In genomic region chr3:123750659-123751420, GRCh38 we compare ENCODE assay signal across 2 cellular contexts.
TF ChIP-seq lines count a peak whose summit lies in the region.

No MANE protein-coding gene starts in this region.

TF ChIP-seq in A549, 52 proteins besides CTCF, POLR2A, EP300 and RAD21 (continued from another document and continues in another):
- TF ChIP-seq BHLHE40 (IDR thresholded peaks at IDR 0.05; ENCODE audit: low read depth, low read length) (no peak), JUN (IDR thresholded peaks at IDR 0.05) (peak in 1 of 2 experiments; percentile 71; a peak in 2 of 5 replicates), NFE2L2 (conservative IDR thresholded peaks at IDR 0.05; ENCODE audit: low read length) (no peak), ZNF302 (CRISPR knock-in tag; IDR thresholded peaks at IDR 0.05) (no peak), MYC (IDR thresholded peaks at IDR 0.05; ENCODE audit: borderline replicate concordance, low read length) (no peak), HOXB13 (CRISPR knock-in tag; IDR thresholded peaks at IDR 0.05; ENCODE audit: low read depth) (0 out of 2 replicates have a peak, but pooled peaks have one; percentile 20), CHD4 (IDR thresholded peaks at IDR 0.05; ENCODE audit: borderline replicate concordance) (no peak), ATOH8 (CRISPR knock-in tag; IDR thresholded peaks at IDR 0.05; ENCODE audit: low read depth) (no peak), HEYL (CRISPR knock-in tag; IDR thresholded peaks at IDR 0.05) (no peak), CHD2 (IDR thresholded peaks at IDR 0.05; ENCODE audit: low read length, partially characterized antibody) (no peak), HOXA7 (CRISPR knock-in tag; IDR thresholded peaks at IDR 0.05) (no peak), ZFP36 (IDR thresholded peaks at IDR 0.05; ENCODE audit: borderline replicate concordance, partially characterized antibody) (no peak), MAFK (IDR thresholded peaks at IDR 0.05; ENCODE audit: partially characterized antibody) (no peak), ESRRA (IDR thresholded peaks at IDR 0.05; ENCODE audit: borderline replicate concordance, low read length) (no peak), RFX5 (IDR thresholded peaks at IDR 0.05) (no peak), HMGXB4 (CRISPR knock-in tag; IDR thresholded peaks at IDR 0.05; ENCODE audit: borderline replicate concordance) (no peak), TFCP2L1 (CRISPR knock-in tag; IDR thresholded peaks at IDR 0.05) (no peak), HDAC2 (IDR thresholded peaks at IDR 0.05) (no peak), CBX8 (IDR thresholded peaks at IDR 0.05) (no peak), NR3C1 (IDR thresholded peaks at IDR 0.05) (no peak), MAX (IDR thresholded peaks at IDR 0.05) (peak; percentile 86)
- TF ChIP-seq, protein P1, sequence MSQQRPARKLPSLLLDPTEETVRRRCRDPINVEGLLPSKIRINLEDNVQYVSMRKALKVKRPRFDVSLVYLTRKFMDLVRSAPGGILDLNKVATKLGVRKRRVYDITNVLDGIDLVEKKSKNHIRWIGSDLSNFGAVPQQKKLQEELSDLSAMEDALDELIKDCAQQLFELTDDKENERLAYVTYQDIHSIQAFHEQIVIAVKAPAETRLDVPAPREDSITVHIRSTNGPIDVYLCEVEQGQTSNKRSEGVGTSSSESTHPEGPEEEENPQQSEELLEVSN (IDR thresholded peaks at IDR 0.05; ENCODE audit: borderline replicate concordance, low read depth): peak; percentile 58; the same call in 1 of the 2 replicates
- TF ChIP-seq, protein P2, sequence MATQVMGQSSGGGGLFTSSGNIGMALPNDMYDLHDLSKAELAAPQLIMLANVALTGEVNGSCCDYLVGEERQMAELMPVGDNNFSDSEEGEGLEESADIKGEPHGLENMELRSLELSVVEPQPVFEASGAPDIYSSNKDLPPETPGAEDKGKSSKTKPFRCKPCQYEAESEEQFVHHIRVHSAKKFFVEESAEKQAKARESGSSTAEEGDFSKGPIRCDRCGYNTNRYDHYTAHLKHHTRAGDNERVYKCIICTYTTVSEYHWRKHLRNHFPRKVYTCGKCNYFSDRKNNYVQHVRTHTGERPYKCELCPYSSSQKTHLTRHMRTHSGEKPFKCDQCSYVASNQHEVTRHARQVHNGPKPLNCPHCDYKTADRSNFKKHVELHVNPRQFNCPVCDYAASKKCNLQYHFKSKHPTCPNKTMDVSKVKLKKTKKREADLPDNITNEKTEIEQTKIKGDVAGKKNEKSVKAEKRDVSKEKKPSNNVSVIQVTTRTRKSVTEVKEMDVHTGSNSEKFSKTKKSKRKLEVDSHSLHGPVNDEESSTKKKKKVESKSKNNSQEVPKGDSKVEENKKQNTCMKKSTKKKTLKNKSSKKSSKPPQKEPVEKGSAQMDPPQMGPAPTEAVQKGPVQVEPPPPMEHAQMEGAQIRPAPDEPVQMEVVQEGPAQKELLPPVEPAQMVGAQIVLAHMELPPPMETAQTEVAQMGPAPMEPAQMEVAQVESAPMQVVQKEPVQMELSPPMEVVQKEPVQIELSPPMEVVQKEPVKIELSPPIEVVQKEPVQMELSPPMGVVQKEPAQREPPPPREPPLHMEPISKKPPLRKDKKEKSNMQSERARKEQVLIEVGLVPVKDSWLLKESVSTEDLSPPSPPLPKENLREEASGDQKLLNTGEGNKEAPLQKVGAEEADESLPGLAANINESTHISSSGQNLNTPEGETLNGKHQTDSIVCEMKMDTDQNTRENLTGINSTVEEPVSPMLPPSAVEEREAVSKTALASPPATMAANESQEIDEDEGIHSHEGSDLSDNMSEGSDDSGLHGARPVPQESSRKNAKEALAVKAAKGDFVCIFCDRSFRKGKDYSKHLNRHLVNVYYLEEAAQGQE (IDR thresholded peaks at IDR 0.05): no peak
- TF ChIP-seq, protein P3, sequence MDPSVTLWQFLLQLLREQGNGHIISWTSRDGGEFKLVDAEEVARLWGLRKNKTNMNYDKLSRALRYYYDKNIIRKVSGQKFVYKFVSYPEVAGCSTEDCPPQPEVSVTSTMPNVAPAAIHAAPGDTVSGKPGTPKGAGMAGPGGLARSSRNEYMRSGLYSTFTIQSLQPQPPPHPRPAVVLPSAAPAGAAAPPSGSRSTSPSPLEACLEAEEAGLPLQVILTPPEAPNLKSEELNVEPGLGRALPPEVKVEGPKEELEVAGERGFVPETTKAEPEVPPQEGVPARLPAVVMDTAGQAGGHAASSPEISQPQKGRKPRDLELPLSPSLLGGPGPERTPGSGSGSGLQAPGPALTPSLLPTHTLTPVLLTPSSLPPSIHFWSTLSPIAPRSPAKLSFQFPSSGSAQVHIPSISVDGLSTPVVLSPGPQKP (IDR thresholded peaks at IDR 0.05; ENCODE audit: low read depth, low read length): no peak
- TF ChIP-seq, protein P4, sequence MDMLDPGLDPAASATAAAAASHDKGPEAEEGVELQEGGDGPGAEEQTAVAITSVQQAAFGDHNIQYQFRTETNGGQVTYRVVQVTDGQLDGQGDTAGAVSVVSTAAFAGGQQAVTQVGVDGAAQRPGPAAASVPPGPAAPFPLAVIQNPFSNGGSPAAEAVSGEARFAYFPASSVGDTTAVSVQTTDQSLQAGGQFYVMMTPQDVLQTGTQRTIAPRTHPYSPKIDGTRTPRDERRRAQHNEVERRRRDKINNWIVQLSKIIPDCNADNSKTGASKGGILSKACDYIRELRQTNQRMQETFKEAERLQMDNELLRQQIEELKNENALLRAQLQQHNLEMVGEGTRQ (IDR thresholded peaks at IDR 0.05): no peak

TF ChIP-seq in HepG2, 621 proteins besides CTCF, POLR2A, EP300 and RAD21 (continued from another document and continues in another):
- TF ChIP-seq MXD1 (CRISPR knock-in tag; IDR thresholded peaks at IDR 0.05) (no peak), RELA (CRISPR knock-in tag; IDR thresholded peaks at IDR 0.05) (0 out of 2 replicates have a peak, but pooled peaks have one; percentile 24), BATF2 (CRISPR knock-in tag; IDR thresholded peaks at IDR 0.05) (no peak), MBNL3 (CRISPR knock-in tag; conservative IDR thresholded peaks at IDR 0.05) (no peak), RXRB (CRISPR knock-in tag; IDR thresholded peaks at IDR 0.05; ENCODE audit: borderline replicate concordance) (peak; percentile 97), ZNF431 (CRISPR knock-in tag; IDR thresholded peaks at IDR 0.05; ENCODE audit: borderline replicate concordance, low read depth) (0 out of 2 replicates have a peak, but pooled peaks have one; percentile 40), SAFB2 (CRISPR knock-in tag; IDR thresholded peaks at IDR 0.05; ENCODE audit: borderline replicate concordance, low read depth) (no peak), POGK (CRISPR knock-in tag; conservative IDR thresholded peaks at IDR 0.05) (no peak), ZSCAN31 (CRISPR knock-in tag; IDR thresholded peaks at IDR 0.05; ENCODE audit: low read depth) (no peak), NFIC (IDR thresholded peaks at IDR 0.05; ENCODE audit: low read length) (peak; percentile 54; the same call in 1 of the 2 replicates), BCL6 (CRISPR knock-in tag; IDR thresholded peaks at IDR 0.05) (peak; percentile 58), PHF8 (CRISPR knock-in tag; IDR thresholded peaks at IDR 0.05) (no peak), ZNF281 (CRISPR knock-in tag; IDR thresholded peaks at IDR 0.05; ENCODE audit: borderline replicate concordance) (peak; percentile 14; the same call in 1 of the 2 replicates), MLLT10 (CRISPR knock-in tag; IDR thresholded peaks at IDR 0.05) (no peak), ETV5 (CRISPR knock-in tag; IDR thresholded peaks at IDR 0.05; ENCODE audit: borderline replicate concordance) (peak; percentile 31; the same call in 1 of the 2 replicates), HES4 (CRISPR knock-in tag; IDR thresholded peaks at IDR 0.05; ENCODE audit: borderline replicate concordance) (no peak), ARHGAP35 (CRISPR knock-in tag; IDR thresholded peaks at IDR 0.05; ENCODE audit: borderline replicate concordance) (no peak), CBX1 (IDR thresholded peaks at IDR 0.05; ENCODE audit: low read depth) (no peak), ZSCAN22 (CRISPR knock-in tag; IDR thresholded peaks at IDR 0.05) (no peak), MIER3 (CRISPR knock-in tag; IDR thresholded peaks at IDR 0.05; ENCODE audit: borderline replicate concordance) (peak; percentile 74; the same call in 1 of the 2 replicates), AHR (CRISPR knock-in tag; IDR thresholded peaks at IDR 0.05) (no peak), ZNF784 (CRISPR knock-in tag; IDR thresholded peaks at IDR 0.05; ENCODE audit: borderline replicate concordance) (no peak), ZNF10 (CRISPR knock-in tag; IDR thresholded peaks at IDR 0.05; ENCODE audit: borderline replicate concordance, low read depth) (no peak), ZNF567 (CRISPR knock-in tag; IDR thresholded peaks at IDR 0.05; ENCODE audit: borderline replicate concordance) (no peak), DMAP1 (CRISPR knock-in tag; IDR thresholded peaks at IDR 0.05) (peak; percentile 61; the same call in 1 of the 2 replicates)
- TF ChIP-seq, protein P5, sequence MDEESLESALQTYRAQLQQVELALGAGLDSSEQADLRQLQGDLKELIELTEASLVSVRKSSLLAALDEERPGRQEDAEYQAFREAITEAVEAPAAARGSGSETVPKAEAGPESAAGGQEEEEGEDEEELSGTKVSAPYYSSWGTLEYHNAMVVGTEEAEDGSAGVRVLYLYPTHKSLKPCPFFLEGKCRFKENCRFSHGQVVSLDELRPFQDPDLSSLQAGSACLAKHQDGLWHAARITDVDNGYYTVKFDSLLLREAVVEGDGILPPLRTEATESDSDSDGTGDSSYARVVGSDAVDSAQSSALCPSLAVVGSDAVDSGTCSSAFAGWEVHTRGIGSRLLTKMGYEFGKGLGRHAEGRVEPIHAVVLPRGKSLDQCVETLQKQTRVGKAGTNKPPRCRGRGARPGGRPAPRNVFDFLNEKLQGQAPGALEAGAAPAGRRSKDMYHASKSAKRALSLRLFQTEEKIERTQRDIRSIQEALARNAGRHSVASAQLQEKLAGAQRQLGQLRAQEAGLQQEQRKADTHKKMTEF (CRISPR knock-in tag; IDR thresholded peaks at IDR 0.05): peak; percentile 79
- TF ChIP-seq, protein P6, sequence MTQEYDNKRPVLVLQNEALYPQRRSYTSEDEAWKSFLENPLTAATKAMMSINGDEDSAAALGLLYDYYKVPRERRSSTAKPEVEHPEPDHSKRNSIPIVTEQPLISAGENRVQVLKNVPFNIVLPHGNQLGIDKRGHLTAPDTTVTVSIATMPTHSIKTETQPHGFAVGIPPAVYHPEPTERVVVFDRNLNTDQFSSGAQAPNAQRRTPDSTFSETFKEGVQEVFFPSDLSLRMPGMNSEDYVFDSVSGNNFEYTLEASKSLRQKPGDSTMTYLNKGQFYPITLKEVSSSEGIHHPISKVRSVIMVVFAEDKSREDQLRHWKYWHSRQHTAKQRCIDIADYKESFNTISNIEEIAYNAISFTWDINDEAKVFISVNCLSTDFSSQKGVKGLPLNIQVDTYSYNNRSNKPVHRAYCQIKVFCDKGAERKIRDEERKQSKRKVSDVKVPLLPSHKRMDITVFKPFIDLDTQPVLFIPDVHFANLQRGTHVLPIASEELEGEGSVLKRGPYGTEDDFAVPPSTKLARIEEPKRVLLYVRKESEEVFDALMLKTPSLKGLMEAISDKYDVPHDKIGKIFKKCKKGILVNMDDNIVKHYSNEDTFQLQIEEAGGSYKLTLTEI (CRISPR knock-in tag; conservative IDR thresholded peaks at IDR 0.05): no peak
- TF ChIP-seq, protein P7, sequence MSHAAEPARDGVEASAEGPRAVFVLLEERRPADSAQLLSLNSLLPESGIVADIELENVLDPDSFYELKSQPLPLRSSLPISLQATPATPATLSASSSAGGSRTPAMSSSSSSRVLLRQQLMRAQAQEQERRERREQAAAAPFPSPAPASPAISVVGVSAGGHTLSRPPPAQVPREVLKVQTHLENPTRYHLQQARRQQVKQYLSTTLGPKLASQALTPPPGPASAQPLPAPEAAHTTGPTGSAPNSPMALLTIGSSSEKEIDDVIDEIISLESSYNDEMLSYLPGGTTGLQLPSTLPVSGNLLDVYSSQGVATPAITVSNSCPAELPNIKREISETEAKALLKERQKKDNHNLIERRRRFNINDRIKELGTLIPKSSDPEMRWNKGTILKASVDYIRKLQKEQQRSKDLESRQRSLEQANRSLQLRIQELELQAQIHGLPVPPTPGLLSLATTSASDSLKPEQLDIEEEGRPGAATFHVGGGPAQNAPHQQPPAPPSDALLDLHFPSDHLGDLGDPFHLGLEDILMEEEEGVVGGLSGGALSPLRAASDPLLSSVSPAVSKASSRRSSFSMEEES (CRISPR knock-in tag; IDR thresholded peaks at IDR 0.05): no peak; the same call in 1 of the 2 replicates
